Comparison of ENCODE assay signal across 9 cellular contexts in the genomic region with DNA sequence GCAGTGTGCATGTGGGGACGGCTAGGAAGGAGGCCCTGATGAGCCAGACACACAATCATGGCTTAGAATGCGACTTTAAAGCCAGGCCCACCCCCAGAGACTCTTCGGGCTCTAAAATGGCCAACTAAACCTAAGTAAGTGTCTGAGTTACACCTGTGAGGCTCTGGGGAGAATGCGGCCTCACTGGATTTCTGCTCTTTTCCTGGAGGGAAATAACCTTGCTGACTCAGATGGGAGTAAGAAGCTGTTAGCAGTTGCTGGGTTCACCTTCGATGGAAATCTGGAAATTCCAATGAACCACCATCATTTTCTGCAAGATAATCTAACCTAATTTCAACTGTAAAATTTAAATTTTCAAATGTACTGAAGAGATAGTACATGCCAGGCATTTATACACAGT.
A peak's percentile ranks its signal among the peaks of the same experiment; 100 is the strongest.
DNase-seq lines count a peak whose midpoint lies in the region; TF ChIP-seq lines count a peak whose summit lies in the region.
"Had no signal": no experiment of that assay in that cellular context is flagged by ENCODE, and none has a peak within 500 bp of the region (broad histone marks: within the 10 kb centered on the region; RNA-seq: fewer than 3 reads in every experiment).

No MANE protein-coding gene starts in this region.

- in situ Hi-C loops in GM13976 (cut with MboI; ENCODE audit: low sequenced_read_pairs, unreplicated experiment): loop anchor here (25.0 kb wide), 1 partner anchor 239 kb away; no protein-coding TSS in a partner anchor

- no peak for TF ChIP-seq EP300 in SK-N-SH (IDR thresholded peaks at IDR 0.05; ENCODE audit: borderline replicate concordance in 1 of 2, low read depth in 1 of 2, low read length in 1 of 2)

- H3K4me3 ChIP-seq in DOHH2 (ENCODE audit: low read length) (no peak overlapping the region), SK-N-MC (no peak overlapping the region), esophagus squamous epithelium (no peak overlapping the region), smooth muscle cell (no peak overlapping the region), SK-N-SH (ENCODE audit: low read depth in 2 of 2, low read length in 1 of 2) (no peak overlapping the region)
- H3K4me3 ChIP-seq: K562 had no signal

- no peak for TF ChIP-seq RAD21 in SK-N-SH (IDR thresholded peaks at IDR 0.05; ENCODE audit: low read length)

- H3K27me3 ChIP-seq in DOHH2 (ENCODE audit: control insufficient read depth, low read length) (peaks cover 7% of the 10 kb centered on the region), esophagus squamous epithelium (no peaks in the 10 kb centered on the region), smooth muscle cell (ENCODE audit: low read depth) (no peaks in the 10 kb centered on the region), SK-N-SH (ENCODE audit: insufficient read depth) (no peaks in the 10 kb centered on the region)
- H3K27me3 ChIP-seq: brain microvascular endothelial cell had no signal

- H3F3A ChIP-seq in DOHH2 (ENCODE audit: control insufficient read depth, insufficient read depth) (peaks cover 3% of the 10 kb centered on the region; the same call in 1 of the 2 replicates), smooth muscle cell (ENCODE audit: low read depth) (peaks cover 16% of the 10 kb centered on the region), SK-N-SH (replicated peaks; ENCODE audit: insufficient read depth) (peaks cover 13% of the 10 kb centered on the region)

- H3K9me2 ChIP-seq in DOHH2 (replicated peaks; ENCODE audit: control insufficient read depth, low read length) (no peaks in the 10 kb centered on the region), SK-N-SH (no peaks in the 10 kb centered on the region)

- H3K36me3 ChIP-seq in DOHH2 (ENCODE audit: control insufficient read depth, low read length): no peaks in the 10 kb centered on the region
- H3K36me3 ChIP-seq in SK-N-MC (ENCODE audit: insufficient read depth, low read length): no peaks in the 10 kb centered on the region
- no peaks in the 10 kb centered on the region for H3K36me3 ChIP-seq in esophagus squamous epithelium
- H3K36me3 ChIP-seq in smooth muscle cell (ENCODE audit: low read depth): no peaks in the 10 kb centered on the region
- no peaks in the 10 kb centered on the region for H3K36me3 ChIP-seq in SK-N-SH (replicated peaks in 1 of 2; ENCODE audit: control insufficient read depth in 1 of 2, insufficient read depth in 2 of 2, low read length in 1 of 2)
- H3K36me3 ChIP-seq: brain microvascular endothelial cell had no signal

- intact Hi-C loops in esophagus squamous epithelium (cut with DNase I): loop anchor here (5.0 to 10.0 kb wide), 3 partner anchors 99 to 597 kb away; partner anchors contain the start of gene MAML3

- H3K9ac ChIP-seq in SK-N-MC (ENCODE audit: insufficient read length): no peak overlapping the region
- H3K9ac ChIP-seq in smooth muscle cell (ENCODE audit: low read depth): no peak overlapping the region
- no peak overlapping the region for H3K9ac ChIP-seq in SK-N-SH

- TF ChIP-seq POLR2A in esophagus squamous epithelium (IDR thresholded peaks at IDR 0.05): no peak

- H3K4me1 ChIP-seq in DOHH2 (ENCODE audit: control insufficient read depth, low read length) (peaks cover 67% of the 10 kb centered on the region), esophagus squamous epithelium (peaks cover 7 to 54% (median 9%) of the 10 kb centered on the region in 3 donors), smooth muscle cell (ENCODE audit: low read depth) (peaks cover 27% of the 10 kb centered on the region), SK-N-SH (ENCODE audit: control insufficient read depth in 1 of 2, insufficient read depth in 2 of 2, low read depth in 1 of 2, low read length in 1 of 2) (peaks cover 40 to 43% of the 10 kb centered on the region in 2 experiments)

- H3K79me2 ChIP-seq in DOHH2 (ENCODE audit: control insufficient read depth, low read length) (no peaks in the 10 kb centered on the region), smooth muscle cell (ENCODE audit: low read depth) (no peaks in the 10 kb centered on the region), SK-N-SH (ENCODE audit: insufficient read depth) (no peaks in the 10 kb centered on the region)

- no peaks in the 10 kb centered on the region for H3K9me3 ChIP-seq in DOHH2 (ENCODE audit: control insufficient read depth, insufficient read depth, low read length)
- no peaks in the 10 kb centered on the region for H3K9me3 ChIP-seq in SK-N-MC (ENCODE audit: low read depth, low read length)
- no peaks in the 10 kb centered on the region for H3K9me3 ChIP-seq in esophagus squamous epithelium
- H3K9me3 ChIP-seq in smooth muscle cell (replicated peaks; ENCODE audit: low read depth): no peaks in the 10 kb centered on the region
- H3K9me3 ChIP-seq in SK-N-SH: no peaks in the 10 kb centered on the region

- 42 to 62% methylated on average over 1 of the region's 5 CpGs for WGBS in esophagus squamous epithelium, 2 donors
- 63% methylated on average over 5 of the region's 5 CpGs for WGBS in smooth muscle cell (ENCODE audit: low lambda C conversion rate)
- 81% methylated on average over 5 of the region's 5 CpGs for WGBS in SK-N-SH (ENCODE audit: low lambda C conversion rate)

- TF ChIP-seq CTCF in DOHH2 (IDR thresholded peaks at IDR 0.05; ENCODE audit: low read depth, low read length, poor library complexity, severe bottlenecking) (no peak), esophagus squamous epithelium (IDR thresholded peaks at IDR 0.05) (no peak), smooth muscle cell (IDR thresholded peaks at IDR 0.05; ENCODE audit: borderline replicate concordance, insufficient read depth, poor library complexity, severe bottlenecking) (no peak), SK-N-SH (IDR thresholded peaks at IDR 0.05) (no peak), GM13976 (IDR thresholded peaks at IDR 0.05; ENCODE audit: borderline replicate concordance, control extremely low read depth, extremely low read depth, insufficient read depth, missing control alignments) (no peak)

- H3K4me2 ChIP-seq in DOHH2 (ENCODE audit: low read length) (peak overlapping the region; percentile 76; the same call in 1 of the 2 replicates), smooth muscle cell (no peak overlapping the region), SK-N-SH (no peak overlapping the region)

- POLR2A ChIA-PET in SK-N-SH (lab: Yijun Ruan, JAX): interaction anchor here (1.4 to 7.9 kb wide), 5 partner anchors 8 to 362 kb away, joined by 4 to 56 read pairs (median 13); partner anchors contain the start of gene MAML3

- H3K27ac ChIP-seq in DOHH2 (ENCODE audit: low read depth, low read length): no peak overlapping the region
- 0 out of 2 replicates have a peak overlapping the region, but pooled peaks have one; percentile 11 for H3K27ac ChIP-seq in SK-N-MC
- H3K27ac ChIP-seq in esophagus squamous epithelium: peak overlapping the region; percentile 92 to 96 (median 94)
- peak overlapping the region; percentile 93 for H3K27ac ChIP-seq in smooth muscle cell (ENCODE audit: low read depth)
- peak overlapping the region in 1 of 2 experiments; percentile 92; a peak in 2 of 4 replicates for H3K27ac ChIP-seq in SK-N-SH (ENCODE audit: low read depth in 2 of 2, low read length in 1 of 2)
- H3K27ac ChIP-seq: brain microvascular endothelial cell had no signal

- no peak for DNase-seq in SK-N-MC (ENCODE audit: low read depth, low spot score)
- DNase-seq in esophagus squamous epithelium (lab: John Stamatoyannopoulos, UW): no peak
- DNase-seq in smooth muscle cell (lab: John Stamatoyannopoulos, UW; ENCODE audit: unreplicated experiment): no peak
- DNase-seq in SK-N-SH: no peak
- no peak for DNase-seq in EL
- DNase-seq in GM13976 (ENCODE audit: low spot score): no peak
- DNase-seq: brain microvascular endothelial cell had no signal

- H4K20me1 ChIP-seq in DOHH2 (ENCODE audit: control insufficient read depth, insufficient read depth, low read depth, low read length) (no peaks in the 10 kb centered on the region), smooth muscle cell (ENCODE audit: low read depth) (no peaks in the 10 kb centered on the region), SK-N-SH (ENCODE audit: insufficient read depth) (no peaks in the 10 kb centered on the region)

- H2AFZ ChIP-seq in smooth muscle cell (ENCODE audit: low read depth) (no peak overlapping the region), SK-N-SH (ENCODE audit: low read depth) (no peak overlapping the region)

- CTCF ChIA-PET in SK-N-SH (lab: Yijun Ruan, JAX): interaction anchor here (0.7 to 9.2 kb wide), 24 partner anchors 13 to 647 kb away, joined by 3 to 91 read pairs (median 4); partner anchors contain the start of gene MAML3

TF ChIP-seq in SK-N-SH, 30 proteins besides CTCF, POLR2A, EP300 and RAD21:
- no peak for TF ChIP-seq ZBTB33 (IDR thresholded peaks at IDR 0.05; ENCODE audit: borderline replicate concordance, low read depth)
- no peak for TF ChIP-seq CHD2 (IDR thresholded peaks at IDR 0.05; ENCODE audit: low read length, partially characterized antibody)
- no peak for TF ChIP-seq TAF1 (IDR thresholded peaks at IDR 0.05; ENCODE audit: borderline replicate concordance, low read depth, low read length)
- no peak for TF ChIP-seq SMC3 (IDR thresholded peaks at IDR 0.05; ENCODE audit: low read depth, low read length)
